Comparison of ENCODE assay signal across 8 cellular contexts in genomic region chr16:21708533-21709115, GRCh38. TPM values are rescaled to one million over a fixed set of nuclear protein-coding genes. Genes with fewer than 3 reads are reported as not detected.
DNase-seq lines count a peak whose midpoint lies in the region; ATAC-seq and TF ChIP-seq lines count a peak whose summit lies in the region.

No MANE protein-coding gene starts in this region.

- H3K79me2 ChIP-seq in GM23338 (replicated peaks; ENCODE audit: insufficient read depth): no peaks in the 10 kb centered on the region

- H3K36me3 ChIP-seq in GM23338 (ENCODE audit: insufficient read depth): no peaks in the 10 kb centered on the region

- peak; percentile 77 for DNase-seq in AG08395 (ENCODE audit: low spot score)
- DNase-seq in GM23338 (ENCODE audit: low spot score): peak; percentile 91
- peak; percentile 84 for DNase-seq in NCI-H510A treated with DMSO at 0.1 percent for 48 hours (lab: John Stamatoyannopoulos, UW)
- peak; percentile 91 for DNase-seq in activated CD4-positive, alpha-beta T cell treated with anti-CD3 and anti-CD28 coated beads for 48 hours
- DNase-seq in choroid plexus epithelial cell (ENCODE audit: low read depth): peak; percentile 79
- peak; percentile 79 to 95 for DNase-seq in lower leg skin (ENCODE audit: low spot score in 2 of 2)
- peak; percentile 65 to 81 (median 78) for DNase-seq in stimulated activated CD4-positive, alpha-beta T cell treated with anti-CD3 and anti-CD28 coated beads, TNF-alpha, amount 100 ng/mL, for 48 hours (ENCODE audit: low read depth in 3 of 3)

- no peak overlapping the region for H3K4me2 ChIP-seq in GM23338

- intact Hi-C loops in lower leg skin (cut with DNase I; ENCODE audit: low total_unique reads): loop anchor here (5.0 kb wide), 1 partner anchor 126 kb away; no protein-coding TSS in a partner anchor

- H3K4me3 ChIP-seq in GM23338 (no peak overlapping the region), choroid plexus epithelial cell (ENCODE audit: low read depth, low read length) (no peak overlapping the region), lower leg skin (ENCODE audit: low read depth, poor library complexity, severe bottlenecking) (no peak overlapping the region)

- H4K20me1 ChIP-seq in GM23338 (replicated peaks; ENCODE audit: insufficient read depth): no peaks in the 10 kb centered on the region

- no peaks in the 10 kb centered on the region for H3K4me1 ChIP-seq in GM23338 (ENCODE audit: insufficient read depth)

- H2AFZ ChIP-seq in GM23338: no peak overlapping the region

- H3K27me3 ChIP-seq in GM23338 (ENCODE audit: insufficient read depth): no peaks in the 10 kb centered on the region

- no peaks in the 10 kb centered on the region; the same call in 2 of the 3 replicates for H3K36me3 Mint-ChIP-seq in GM23338 (ENCODE audit: low read depth)

- H3K27ac Mint-ChIP-seq in GM23338: no peak overlapping the region

- no peak overlapping the region for H3K27ac ChIP-seq in GM23338 (ENCODE audit: low read depth)

- H3K4me3 Mint-ChIP-seq in GM23338: no peak overlapping the region

- ATAC-seq in GM23338 (peak; percentile 73), GM21381 (IDR thresholded peaks at IDR 0.05; ENCODE audit: unreplicated experiment) (no peak)

- peak; percentile 78 to 96 for TF ChIP-seq CTCF in GM23338 (conservative IDR thresholded peaks at IDR 0.05; ENCODE audit: low read depth in 2 of 2)
- TF ChIP-seq CTCF in choroid plexus epithelial cell (conservative IDR thresholded peaks at IDR 0.05; ENCODE audit: low read depth, low read length): peak; percentile 87
- TF ChIP-seq CTCF in lower leg skin (IDR thresholded peaks at IDR 0.05): no peak

- H3K9me2 ChIP-seq in GM23338 (ENCODE audit: insufficient read depth): no peaks in the 10 kb centered on the region

- 0 out of 3 replicates have a peak, but pooled peaks cover 2% of the 10 kb centered on the region for H3K9me3 Mint-ChIP-seq in GM23338

- 1 to 4% methylated on average over 10 of the region's 10 CpGs for WGBS in lower leg skin, 2 donors

- H3F3A ChIP-seq in GM23338 (replicated peaks; ENCODE audit: low read depth): no peaks in the 10 kb centered on the region

- H3K27me3 Mint-ChIP-seq in GM23338 (ENCODE audit: insufficient read depth, low read depth, poor library complexity): peaks cover 7% of the 10 kb centered on the region

- TF ChIP-seq POLR2A in lower leg skin (IDR thresholded peaks at IDR 0.05): no peak

- H3K4me1 Mint-ChIP-seq in GM23338: peaks cover 2% of the 10 kb centered on the region; the same call in 2 of the 3 replicates

TF ChIP-seq in GM23338, 12 proteins besides CTCF, POLR2A, EP300 and RAD21 (continues in another document):
- no peak for TF ChIP-seq JUNB (IDR thresholded peaks at IDR 0.05; ENCODE audit: unreplicated experiment)
- TF ChIP-seq NANOG (IDR thresholded peaks at IDR 0.05; ENCODE audit: borderline replicate concordance): no peak
- TF ChIP-seq ZNF462 (CRISPR knock-in tag; IDR thresholded peaks at IDR 0.05): no peak
- no peak for TF ChIP-seq STAT1 (IDR thresholded peaks at IDR 0.05; ENCODE audit: unreplicated experiment)
- no peak for TF ChIP-seq POLR2AphosphoS5 (IDR thresholded peaks at IDR 0.05; ENCODE audit: low read depth)
- TF ChIP-seq ZNF331 (CRISPR knock-in tag; IDR thresholded peaks at IDR 0.05; ENCODE audit: low read depth): no peak
- no peak for TF ChIP-seq REST (IDR thresholded peaks at IDR 0.05; ENCODE audit: unreplicated experiment)
- TF ChIP-seq ZNF114 (CRISPR knock-in tag; IDR thresholded peaks at IDR 0.05): no peak
- TF ChIP-seq EZH2phosphoT487 (IDR thresholded peaks at IDR 0.05; ENCODE audit: unreplicated experiment): no peak
- TF ChIP-seq CREB1 (CRISPR knock-in tag; IDR thresholded peaks at IDR 0.05; ENCODE audit: low read depth): no peak

RNA-seq across cellular contexts. Expression of gene OTOA, which starts 44.9 kb away (rescaled TPM):
- total RNA-seq in GM23338 (2014; rRNA removed; shearing (Covaris generic)): 0.17 and 0.31 TPM in 2 replicates
- 0.16 TPM in 1 of 2 replicates, not detected in the other for polyA plus RNA-seq in GM23338 (2016; fragmentation: Nextera tagmentation; extraction: Ambion mirVana)
- not detected for total RNA-seq in lower leg skin

RNA-seq across cellular contexts. Expression of gene IGSF6, which starts 56.2 kb away (rescaled TPM):
- total RNA-seq in GM23338 (2014; rRNA removed; shearing (Covaris generic)): not detected in 2 replicates
- polyA plus RNA-seq in GM23338 (2016; fragmentation: Nextera tagmentation; extraction: Ambion mirVana): 0.17 and 0.19 TPM in 2 replicates
- total RNA-seq in lower leg skin: under 1 TPM; 0.30 to 0.71 (median 0.51) TPM

Comparison
In these comparisons a context has a peak if more than half of its experiments do, and no peak if none do; other contexts are left out.
1. CTCF ChIP-seq: peak in GM23338 (2 of 2) and choroid plexus epithelial cell (single experiment); none in lower leg skin (0 of 3).
2. Peak in every context shown above with its lines, with median percentiles within 50 percentile points of each other: DNase-seq.